In genomic region chr17:50527949-50528474, GRCh38 we compare ENCODE assay signal across 20 cellular contexts. TPM values are rescaled to one million over a fixed set of nuclear protein-coding genes. Genes with fewer than 3 reads are reported as not detected.
"Had no signal": no experiment of that assay in that cellular context is flagged by ENCODE, and none has a peak within 500 bp of the region (broad histone marks: within the 10 kb centered on the region; RNA-seq: fewer than 3 reads in every experiment).

No MANE protein-coding gene starts in this region.

- H3K9me3 ChIP-seq: SJSA1 had no signal

- H3K36me3 ChIP-seq: SJSA1 had no signal

- H3K4me3 ChIP-seq: SJSA1, SK-N-MC had no signal

- FAIRE-seq: RCC 7860 had no signal

- DNase-seq: NCI-H1048, NCI-H1105, NCI-H1417, NCI-H1436 treated with DMSO at 0.1 percent for 48 hours, NCI-H1694 treated with DMSO at 0.1 percent for 48 hours, NCI-H1930, NCI-H2081, NCI-H2107, NCI-H2227 treated with DMSO at 0.1 percent for 48 hours, NCI-H524, NCI-H774, Right ventricle myocardium superior, RPMI8226, SIG-M5 had no signal

- H3K27ac ChIP-seq: SJSA1, SK-N-MC had no signal

- H3K4me1 ChIP-seq: SJSA1 had no signal

RNA-seq across cellular contexts. Expression of gene EPN3, which starts 4.5 kb away (rescaled TPM):
- polyA plus RNA-seq: IgD-negative memory B cell had no signal

RNA-seq across cellular contexts. Expression of gene MYCBPAP, which starts 19.8 kb away (rescaled TPM):
- total RNA-seq: HT-29, SJSA1 had no signal

RNA-seq across cellular contexts. Expression of gene CACNA1G, which starts 32.5 kb away (rescaled TPM):
- total RNA-seq: MCF 10A had no signal
- polyA plus RNA-seq: IgD-negative memory B cell had no signal
